In genomic region chr7:137961200-137962177, GRCh38 we compare ENCODE assay signal across 9 cellular contexts. TPM values are rescaled to one million over a fixed set of nuclear protein-coding genes. Genes with fewer than 3 reads are reported as not detected.
DNase-seq lines count a peak whose midpoint lies in the region; ATAC-seq and TF ChIP-seq lines count a peak whose summit lies in the region.
"Had no signal": no experiment of that assay in that cellular context is flagged by ENCODE, and none has a peak within 500 bp of the region (broad histone marks: within the 10 kb centered on the region; RNA-seq: fewer than 3 reads in every experiment).

No MANE protein-coding gene starts in this region.

- intact Hi-C loops in activated CD8-positive, alpha-beta T cell treated with anti-CD3 and anti-CD28 coated beads for 36 hours (cut with micrococcal nuclease): no loop called here

- TF ChIP-seq CTCF in activated CD8-positive, alpha-beta T cell treated with anti-CD3 and anti-CD28 coated beads for 36 hours (IDR thresholded peaks at IDR 0.05): no peak

- peak in 1 of 2 donors; percentile 25 for DNase-seq in activated naive CD4-positive, alpha-beta T cell treated with anti-CD3 and anti-CD28 coated beads, Interleukin-2, amount 50 U/mL, for 72 hours (ENCODE audit: low spot score in 2 of 2)
- DNase-seq in activated naive CD4-positive, alpha-beta T cell (lab: John Stamatoyannopoulos, UW): no peak
- DNase-seq in activated CD8-positive, alpha-beta T cell treated with anti-CD3 and anti-CD28 coated beads for 36 hours: peak; percentile 22
- DNase-seq in stimulated activated naive CD8-positive, alpha-beta T cell treated with anti-CD3 and anti-CD28 coated beads, Interleukin-15, amount 100 ng/mL, for 72 hours: no peak
- DNase-seq in NCI-H510A treated with DMSO at 0.1 percent for 48 hours (lab: John Stamatoyannopoulos, UW): no peak
- no peak for DNase-seq in NCI-H526 treated with DMSO at 0.1 percent for 48 hours (lab: John Stamatoyannopoulos, UW)
- DNase-seq in NCI-H2227 treated with DMSO at 0.1 percent for 48 hours (lab: John Stamatoyannopoulos, UW): no peak
- DNase-seq: NCI-H446 had no signal

- peaks cover 15% of the 10 kb centered on the region for H3K4me1 Mint-ChIP-seq in activated CD8-positive, alpha-beta T cell treated with anti-CD3 and anti-CD28 coated beads for 36 hours (ENCODE audit: low read depth)
- peaks cover 10% of the 10 kb centered on the region for H3K4me1 Mint-ChIP-seq in stimulated activated naive CD8-positive, alpha-beta T cell treated with anti-CD3 and anti-CD28 coated beads, Interleukin-15, amount 100 ng/mL, for 72 hours

- H3K36me3 Mint-ChIP-seq in activated naive CD4-positive, alpha-beta T cell treated with anti-CD3 and anti-CD28 coated beads, Interleukin-2, amount 50 U/mL, for 72 hours: peaks cover 6 to 17% of the 10 kb centered on the region in 2 donors
- H3K36me3 Mint-ChIP-seq in activated CD8-positive, alpha-beta T cell treated with anti-CD3 and anti-CD28 coated beads for 36 hours (ENCODE audit: low read depth): peaks cover 7% of the 10 kb centered on the region

- no peaks in the 10 kb centered on the region for H3K27me3 Mint-ChIP-seq in activated CD8-positive, alpha-beta T cell treated with anti-CD3 and anti-CD28 coated beads for 36 hours
- no peaks in the 10 kb centered on the region for H3K27me3 Mint-ChIP-seq in stimulated activated naive CD8-positive, alpha-beta T cell treated with anti-CD3 and anti-CD28 coated beads, Interleukin-15, amount 100 ng/mL, for 72 hours

- H3K27ac Mint-ChIP-seq in activated naive CD4-positive, alpha-beta T cell treated with anti-CD3 and anti-CD28 coated beads, Interleukin-2, amount 50 U/mL, for 72 hours: peak overlapping the region; percentile 7 to 70
- no peak overlapping the region for H3K27ac Mint-ChIP-seq in activated CD8-positive, alpha-beta T cell treated with anti-CD3 and anti-CD28 coated beads for 36 hours
- peak overlapping the region; percentile 38 to 72 for H3K27ac Mint-ChIP-seq in stimulated activated naive CD8-positive, alpha-beta T cell treated with anti-CD3 and anti-CD28 coated beads, Interleukin-15, amount 100 ng/mL, for 72 hours

- ATAC-seq in activated naive CD4-positive, alpha-beta T cell treated with anti-CD3 and anti-CD28 coated beads, Interleukin-2, amount 50 U/mL, for 72 hours: peak; percentile 98 to 99
- peak; percentile 61 for ATAC-seq in HG03064 (IDR thresholded peaks at IDR 0.05; ENCODE audit: low read depth, unreplicated experiment)
- ATAC-seq in activated CD8-positive, alpha-beta T cell treated with anti-CD3 and anti-CD28 coated beads for 36 hours: peak; percentile 68
- ATAC-seq in stimulated activated naive CD8-positive, alpha-beta T cell treated with anti-CD3 and anti-CD28 coated beads, Interleukin-15, amount 100 ng/mL, for 72 hours: peak; percentile 78

- no peak overlapping the region for H3K4me3 Mint-ChIP-seq in activated CD8-positive, alpha-beta T cell treated with anti-CD3 and anti-CD28 coated beads for 36 hours
- H3K4me3 Mint-ChIP-seq in stimulated activated naive CD8-positive, alpha-beta T cell treated with anti-CD3 and anti-CD28 coated beads, Interleukin-15, amount 100 ng/mL, for 72 hours: no peak overlapping the region

- POLR2A ChIA-PET in activated CD8-positive, alpha-beta T cell treated with anti-CD3 and anti-CD28 coated beads for 36 hours (lab: Charles Lee): no interaction called here

- no peaks in the 10 kb centered on the region for H3K9me3 Mint-ChIP-seq in activated naive CD4-positive, alpha-beta T cell treated with anti-CD3 and anti-CD28 coated beads, Interleukin-2, amount 50 U/mL, for 72 hours
- no peaks in the 10 kb centered on the region for H3K9me3 Mint-ChIP-seq in activated CD8-positive, alpha-beta T cell treated with anti-CD3 and anti-CD28 coated beads for 36 hours
- H3K9me3 Mint-ChIP-seq in stimulated activated naive CD8-positive, alpha-beta T cell treated with anti-CD3 and anti-CD28 coated beads, Interleukin-15, amount 100 ng/mL, for 72 hours: no peaks in the 10 kb centered on the region

- CTCF ChIA-PET in activated CD8-positive, alpha-beta T cell treated with anti-CD3 and anti-CD28 coated beads for 36 hours (lab: Charles Lee): no interaction called here

RNA-seq across cellular contexts. Expression of gene CREB3L2, which starts 40.4 kb away (rescaled TPM):
- total RNA-seq in activated naive CD4-positive, alpha-beta T cell treated with anti-CD3 and anti-CD28 coated beads, Interleukin-2, amount 50 U/mL, for 72 hours: 10 to 100 TPM; 20.2 to 27.1 TPM
- total RNA-seq in activated CD8-positive, alpha-beta T cell treated with anti-CD3 and anti-CD28 coated beads for 36 hours: 10 to 100 TPM; 21.0 to 24.4 TPM
